In genomic region chr2:224397100-224397499, GRCh38 we compare ENCODE assay signal across 4 cellular contexts. TPM values are rescaled to one million over a fixed set of nuclear protein-coding genes. Genes with fewer than 3 reads are reported as not detected.
"Had no signal": no experiment of that assay in that cellular context is flagged by ENCODE, and none has a peak within 500 bp of the region (broad histone marks: within the 10 kb centered on the region; RNA-seq: fewer than 3 reads in every experiment).

No MANE protein-coding gene starts in this region.

RNA-seq across cellular contexts. Expression of gene FAM124B, which starts 4.8 kb away (rescaled TPM):
- total RNA-seq: astrocyte, bronchial epithelial cell, chondrocyte had no signal
- polyA plus RNA-seq: aorta had no signal
